16 cellular contexts compared by ENCODE assay signal in genomic region chr5:162824360-162824759, GRCh38.
DNase-seq lines count a peak whose midpoint lies in the region; ATAC-seq and TF ChIP-seq lines count a peak whose summit lies in the region.
"Had no signal": no experiment of that assay in that cellular context is flagged by ENCODE, and none has a peak within 500 bp of the region (broad histone marks: within the 10 kb centered on the region; RNA-seq: fewer than 3 reads in every experiment).

No MANE protein-coding gene starts in this region.

- TF ChIP-seq POLR2A in body of pancreas (IDR thresholded peaks at IDR 0.05), result no peak

- ATAC-seq in GM18517 (IDR thresholded peaks at IDR 0.05; ENCODE audit: unreplicated experiment), result peak; percentile 89
- ATAC-seq in GM21390 (IDR thresholded peaks at IDR 0.05; ENCODE audit: unreplicated experiment), result peak; percentile 77
- peak; percentile 87 for ATAC-seq in HG02981 (IDR thresholded peaks at IDR 0.05; ENCODE audit: unreplicated experiment)
- ATAC-seq in HG03571 (IDR thresholded peaks at IDR 0.05; ENCODE audit: unreplicated experiment), result peak; percentile 66
- no peak for ATAC-seq in body of pancreas
- ATAC-seq in GM21737 (IDR thresholded peaks at IDR 0.05; ENCODE audit: unreplicated experiment), result no peak
- ATAC-seq: activated CD8-positive, alpha-beta T cell treated with anti-CD3 and anti-CD28 coated beads, Interleukin-2, amount 10 ng/mL, durations not matched to agents 7 days and 5 days; left ventricle myocardium superior had no signal

- H3K9me3 ChIP-seq in body of pancreas, result no peaks in the 10 kb centered on the region
- H3K9me3 ChIP-seq: testis had no signal

- no peaks in the 10 kb centered on the region for H3K27me3 ChIP-seq in body of pancreas
- H3K27me3 ChIP-seq: testis had no signal

- no peak for DNase-seq in body of pancreas
- DNase-seq in KG1 (lab: John Stamatoyannopoulos, UW), result no peak
- DNase-seq in central memory CD4-positive, alpha-beta T cell, result no peak
- DNase-seq: activated CD8-positive, alpha-beta T cell treated with anti-CD3 and anti-CD28 coated beads, Interleukin-2, amount 10 ng/mL, durations not matched to agents 7 days and 5 days; activated effector memory CD4-positive, alpha-beta T cell treated with Interleukin-2 at 50 U/mL for 16 hours; Calu3; left ventricle myocardium superior; MM.1S; NCI-H2171 treated with DMSO at 0.1 percent for 48 hours; NK-92 treated with Interleukin-12 subunit alpha and Interleukin-12 subunit beta, amount 100 ng/mL, for 24 hours; testis had no signal

- 35 to 49% methylated on average over 2 of the region's 2 CpGs for WGBS in body of pancreas, 2 donors

- no peaks in the 10 kb centered on the region for H3K4me1 ChIP-seq in body of pancreas
- H3K4me1 ChIP-seq: testis had no signal

- intact Hi-C loops in body of pancreas (cut with DNase I), result no loop called here

- H3K36me3 ChIP-seq in body of pancreas (replicated peaks in 1 of 2; ENCODE audit: insufficient read depth in 1 of 2, low read depth in 2 of 2), result no peaks in the 10 kb centered on the region

- TF ChIP-seq CTCF in body of pancreas (IDR thresholded peaks at IDR 0.05), result no peak

- H3K4me3 ChIP-seq in body of pancreas, result no peak overlapping the region
- H3K4me3 ChIP-seq: testis had no signal

- no peak overlapping the region for H3K27ac ChIP-seq in body of pancreas
- H3K27ac ChIP-seq: testis had no signal

Comparison
In these comparisons a context has a peak if more than half of its experiments do, and no peak if none do; other contexts are left out.
1. ATAC-seq: peak in GM18517 (single experiment), GM21390 (single experiment), HG02981 (single experiment) and HG03571 (single experiment); none in body of pancreas (single experiment) and GM21737 (single experiment).